In genomic region chr4:157221895-157222763, GRCh38 we compare ENCODE assay signal across 10 cellular contexts. TPM values are rescaled to one million over a fixed set of nuclear protein-coding genes. Genes with fewer than 3 reads are reported as not detected.
DNase-seq lines count a peak whose midpoint lies in the region; ATAC-seq and TF ChIP-seq lines count a peak whose summit lies in the region.
"Had no signal": no experiment of that assay in that cellular context is flagged by ENCODE, and none has a peak within 500 bp of the region (broad histone marks: within the 10 kb centered on the region; RNA-seq: fewer than 3 reads in every experiment).

No MANE protein-coding gene starts in this region.

- H3K4me3 Mint-ChIP-seq in T-helper 17 cell: no peak overlapping the region
- H3K4me3 Mint-ChIP-seq in activated T-cell treated with anti-CD3 and anti-CD28 coated beads, Interleukin-2, amount 50 U/mL, for 24 hours: no peak overlapping the region
- H3K4me3 Mint-ChIP-seq: T-helper 1 cell treated with Interleukin-12 subunit alpha and Interleukin-12 subunit beta and Interleukin-4 antibody, amounts not matched to agents 30 μg/mL and 1 μg/mL, for 36 hours had no signal

- peaks cover 32% of the 10 kb centered on the region for H3K27me3 Mint-ChIP-seq in T-helper 17 cell
- H3K27me3 Mint-ChIP-seq in activated T-cell treated with anti-CD3 and anti-CD28 coated beads, Interleukin-2, amount 50 U/mL, for 24 hours: peaks cover 46% of the 10 kb centered on the region

- H3K9me3 ChIP-seq in T-helper 17 cell (ENCODE audit: control insufficient read depth, low read length, poor library complexity, severe bottlenecking): no peaks in the 10 kb centered on the region

- H3K4me3 ChIP-seq in epithelial cell of esophagus (ENCODE audit: low read length): peak overlapping the region; percentile 26
- H3K4me3 ChIP-seq: lung had no signal

- H3K9me3 Mint-ChIP-seq in activated T-cell treated with anti-CD3 and anti-CD28 coated beads, Interleukin-2, amount 50 U/mL, for 24 hours: peaks cover 7% of the 10 kb centered on the region

- H3K4me1 Mint-ChIP-seq in T-helper 17 cell: no peaks in the 10 kb centered on the region
- H3K4me1 Mint-ChIP-seq in activated T-cell treated with anti-CD3 and anti-CD28 coated beads, Interleukin-2, amount 50 U/mL, for 24 hours (ENCODE audit: low read depth): no peaks in the 10 kb centered on the region

- peaks cover 4% of the 10 kb centered on the region for H3K36me3 Mint-ChIP-seq in T-helper 17 cell (ENCODE audit: low read depth)
- peaks cover 2% of the 10 kb centered on the region for H3K36me3 Mint-ChIP-seq in activated T-cell treated with anti-CD3 and anti-CD28 coated beads, Interleukin-2, amount 50 U/mL, for 24 hours (ENCODE audit: low read depth)

- no peak for TF ChIP-seq CTCF in epithelial cell of esophagus (IDR thresholded peaks at IDR 0.05; ENCODE audit: insufficient read depth, low read depth, low read length, missing control alignments)

- ATAC-seq in T-helper 17 cell: no peak

- peak; percentile 35 for DNase-seq in DMS114 treated with DMSO at 0.1 percent for 48 hours (lab: John Stamatoyannopoulos, UW; ENCODE audit: unreplicated experiment)
- DNase-seq in NCI-H345 (lab: John Stamatoyannopoulos, UW): peak; percentile 62
- DNase-seq in epithelial cell of esophagus (ENCODE audit: low read depth): peak; percentile 7
- DNase-seq in occipital lobe (lab: John Stamatoyannopoulos, UW): peak; percentile 79
- DNase-seq in CD1c-positive myeloid dendritic cell (ENCODE audit: extremely low spot score): no peak
- no peak for DNase-seq in T-helper 17 cell
- DNase-seq in activated T-cell treated with anti-CD3 and anti-CD28 coated beads, Interleukin-2, amount 50 U/mL, for 24 hours: no peak
- DNase-seq in T-helper 9 cell: no peak

- H3K27ac Mint-ChIP-seq in T-helper 17 cell: no peak overlapping the region
- H3K27ac Mint-ChIP-seq in activated T-cell treated with anti-CD3 and anti-CD28 coated beads, Interleukin-2, amount 50 U/mL, for 24 hours: no peak overlapping the region
- H3K27ac Mint-ChIP-seq: T-helper 1 cell treated with Interleukin-12 subunit alpha and Interleukin-12 subunit beta and Interleukin-4 antibody, amounts not matched to agents 30 μg/mL and 1 μg/mL, for 36 hours had no signal

RNA-seq across cellular contexts. Expression of gene GRIA2, which starts 1.6 kb away (rescaled TPM):
- 585 TPM for total RNA-seq in occipital lobe
- not detected for total RNA-seq in T-helper 17 cell

Comparison
In these comparisons a context has a peak if more than half of its experiments do, and no peak if none do; other contexts are left out.
1. DNase-seq: peak in DMS114 treated with DMSO at 0.1 percent for 48 hours (single experiment), NCI-H345 (single experiment), epithelial cell of esophagus (single experiment) and occipital lobe (single experiment); none in CD1c-positive myeloid dendritic cell (single experiment), T-helper 17 cell (0 of 3), activated T-cell treated with anti-CD3 and anti-CD28 coated beads, Interleukin-2, amount 50 U/mL, for 24 hours (single experiment) and T-helper 9 cell (single experiment).
2. RNA of gene GRIA2, which starts 1.6 kb away (total RNA-seq): 585 TPM in occipital lobe (single experiment); not detected in T-helper 17 cell; every median in the first group is over 100 times any median in the second.